ENCODE assay signal across 14 cellular contexts in genomic region chr20:5531318-5532081, GRCh38.
DNase-seq lines count a peak whose midpoint lies in the region; ATAC-seq and TF ChIP-seq lines count a peak whose summit lies in the region.
"Had no signal": no experiment of that assay in that cellular context is flagged by ENCODE, and none has a peak within 500 bp of the region (broad histone marks: within the 10 kb centered on the region; RNA-seq: fewer than 3 reads in every experiment).

No MANE protein-coding gene starts in this region.

- POLR2A ChIA-PET in activated naive CD8-positive, alpha-beta T cell treated with anti-CD3 and anti-CD28 coated beads, Interleukin-2, amount 10 ng/mL, durations not matched to agents 7 days and 5 days (lab: Charles Lee) = no interaction called here
- POLR2A ChIA-PET in WTC11 (lab: Charles Lee) = no interaction called here
- POLR2A ChIA-PET in CD4-positive, alpha-beta T cell (lab: Charles Lee) = no interaction called here

- peaks cover 18% of the 10 kb centered on the region for H3K4me1 Mint-ChIP-seq in activated naive CD8-positive, alpha-beta T cell treated with anti-CD3 and anti-CD28 coated beads, Interleukin-2, amount 10 ng/mL, durations not matched to agents 7 days and 5 days
- H3K4me1 Mint-ChIP-seq in activated naive CD8-positive, alpha-beta T cell treated with anti-CD3 and anti-CD28 coated beads, Interleukin-2, amount 50 U/mL, for 24 hours = peaks cover 24% of the 10 kb centered on the region
- 0 out of 2 replicates have a peak, but pooled peaks cover 3% of the 10 kb centered on the region for H3K4me1 Mint-ChIP-seq in WTC11
- H3K4me1 Mint-ChIP-seq in CD4-positive, alpha-beta T cell (ENCODE audit: low read depth) = peaks cover 16% of the 10 kb centered on the region

- no peaks in the 10 kb centered on the region for H3K36me3 ChIP-seq in skeletal muscle satellite cell (ENCODE audit: insufficient read depth, low read length)
- H3K36me3 ChIP-seq: ascending aorta, gastrocnemius medialis had no signal

- H3K4me3 Mint-ChIP-seq in activated naive CD8-positive, alpha-beta T cell treated with anti-CD3 and anti-CD28 coated beads, Interleukin-2, amount 10 ng/mL, durations not matched to agents 7 days and 5 days = no peak overlapping the region
- H3K4me3 Mint-ChIP-seq in activated naive CD8-positive, alpha-beta T cell treated with anti-CD3 and anti-CD28 coated beads, Interleukin-2, amount 50 U/mL, for 24 hours = no peak overlapping the region
- no peak overlapping the region for H3K4me3 Mint-ChIP-seq in WTC11
- no peak overlapping the region for H3K4me3 Mint-ChIP-seq in CD4-positive, alpha-beta T cell
- H3K4me3 Mint-ChIP-seq: activated CD4-positive, alpha-beta T cell treated with anti-CD3 and anti-CD28 coated beads, Interleukin-2, amount 10 ng/mL, durations not matched to agents 7 days and 5 days had no signal

- H3K4me3 ChIP-seq in fibroblast of villous mesenchyme (ENCODE audit: low read depth, low read length) = no peak overlapping the region
- no peak overlapping the region for H3K4me3 ChIP-seq in skeletal muscle satellite cell (ENCODE audit: low read length)
- H3K4me3 ChIP-seq: ascending aorta; BLaER1 treated with 17β-estradiol and CSF1 and Interleukin-3, amounts not matched to agents 10 nM and 100 nM; gastrocnemius medialis had no signal

- H3K9ac ChIP-seq in skeletal muscle satellite cell (ENCODE audit: low read depth, low read length) = peak overlapping the region; percentile 9

- H3K27ac Mint-ChIP-seq in activated naive CD8-positive, alpha-beta T cell treated with anti-CD3 and anti-CD28 coated beads, Interleukin-2, amount 10 ng/mL, durations not matched to agents 7 days and 5 days = peak overlapping the region; percentile 39
- no peak overlapping the region for H3K27ac Mint-ChIP-seq in activated naive CD8-positive, alpha-beta T cell treated with anti-CD3 and anti-CD28 coated beads, Interleukin-2, amount 50 U/mL, for 24 hours
- 0 out of 2 replicates have a peak overlapping the region, but pooled peaks have one; percentile 20 for H3K27ac Mint-ChIP-seq in WTC11
- no peak overlapping the region for H3K27ac Mint-ChIP-seq in CD4-positive, alpha-beta T cell
- H3K27ac Mint-ChIP-seq: activated CD4-positive, alpha-beta T cell treated with anti-CD3 and anti-CD28 coated beads, Interleukin-2, amount 10 ng/mL, durations not matched to agents 7 days and 5 days had no signal

- no peak for DNase-seq in activated naive CD8-positive, alpha-beta T cell treated with anti-CD3 and anti-CD28 coated beads, Interleukin-2, amount 10 ng/mL, durations not matched to agents 7 days and 5 days
- DNase-seq in activated naive CD8-positive, alpha-beta T cell treated with anti-CD3 and anti-CD28 coated beads, Interleukin-2, amount 50 U/mL, for 24 hours = no peak
- DNase-seq in WTC11 (ENCODE audit: low spot score) (no peak), fibroblast of villous mesenchyme (ENCODE audit: low read depth) (peak; percentile 76), OCI-M2 (lab: John Stamatoyannopoulos, UW; ENCODE audit: unreplicated experiment) (no peak)
- no peak for DNase-seq in CD4-positive, alpha-beta T cell
- DNase-seq: activated CD4-positive, alpha-beta T cell treated with anti-CD3 and anti-CD28 coated beads, Interleukin-2, amount 10 ng/mL, durations not matched to agents 7 days and 5 days; gastrocnemius medialis; NCI-H2081; SHP77 had no signal

- no peaks in the 10 kb centered on the region for H3K9me3 Mint-ChIP-seq in activated naive CD8-positive, alpha-beta T cell treated with anti-CD3 and anti-CD28 coated beads, Interleukin-2, amount 10 ng/mL, durations not matched to agents 7 days and 5 days
- no peaks in the 10 kb centered on the region for H3K9me3 Mint-ChIP-seq in activated naive CD8-positive, alpha-beta T cell treated with anti-CD3 and anti-CD28 coated beads, Interleukin-2, amount 50 U/mL, for 24 hours
- no peaks in the 10 kb centered on the region for H3K9me3 Mint-ChIP-seq in WTC11
- no peaks in the 10 kb centered on the region for H3K9me3 Mint-ChIP-seq in CD4-positive, alpha-beta T cell
- H3K9me3 Mint-ChIP-seq: activated CD4-positive, alpha-beta T cell treated with anti-CD3 and anti-CD28 coated beads, Interleukin-2, amount 10 ng/mL, durations not matched to agents 7 days and 5 days had no signal

- H3K27me3 ChIP-seq in skeletal muscle satellite cell (ENCODE audit: control insufficient read depth, insufficient read depth, low read length) = peaks cover 1% of the 10 kb centered on the region
- no peaks in the 10 kb centered on the region for H3K27me3 ChIP-seq in CD4-positive, alpha-beta T cell (ENCODE audit: control insufficient read depth, insufficient read depth, low read length)
- H3K27me3 ChIP-seq: ascending aorta; BLaER1 treated with 17β-estradiol and CSF1 and Interleukin-3, amounts not matched to agents 10 nM and 100 nM; gastrocnemius medialis had no signal

- H3K4me1 ChIP-seq in skeletal muscle satellite cell (ENCODE audit: control insufficient read depth, insufficient read depth, low read length) = peaks cover 20% of the 10 kb centered on the region
- H3K4me1 ChIP-seq: ascending aorta had no signal

- no peaks in the 10 kb centered on the region for H3K9me3 ChIP-seq in skeletal muscle satellite cell (replicated peaks; ENCODE audit: low read length)
- H3K9me3 ChIP-seq in CD4-positive, alpha-beta T cell (ENCODE audit: control insufficient read depth, low read length) = no peaks in the 10 kb centered on the region
- H3K9me3 ChIP-seq: ascending aorta; BLaER1 treated with 17β-estradiol and CSF1 and Interleukin-3, amounts not matched to agents 10 nM and 100 nM; gastrocnemius medialis had no signal

- CTCF ChIA-PET in WTC11 (lab: Charles Lee) = interaction anchor here (0.9 to 4.0 kb wide), 6 partner anchors 12 to 309 kb away, joined by 3 to 62 read pairs (median 4); no protein-coding TSS in a partner anchor
- CTCF ChIA-PET in CD4-positive, alpha-beta T cell (lab: Charles Lee) = no interaction called here

- no peak overlapping the region for H3K4me2 ChIP-seq in skeletal muscle satellite cell (ENCODE audit: low read length)

- no peak overlapping the region for H3K27ac ChIP-seq in CD4-positive, alpha-beta T cell (ENCODE audit: low read depth, low read length)
- H3K27ac ChIP-seq: ascending aorta, gastrocnemius medialis had no signal

- intact Hi-C loops in CD4-positive, alpha-beta T cell (cut with DNase I, micrococcal nuclease) = no loop called here

- TF ChIP-seq CTCF in WTC11 (IDR thresholded peaks at IDR 0.05) = no peak
- TF ChIP-seq CTCF in fibroblast of villous mesenchyme (IDR thresholded peaks at IDR 0.05; ENCODE audit: insufficient read depth, low read depth, low read length) = no peak
- no peak for TF ChIP-seq CTCF in CD4-positive, alpha-beta T cell (IDR thresholded peaks at IDR 0.05)

- no peak for ATAC-seq in activated naive CD8-positive, alpha-beta T cell treated with anti-CD3 and anti-CD28 coated beads, Interleukin-2, amount 10 ng/mL, durations not matched to agents 7 days and 5 days (ENCODE audit: low read depth)
- no peak for ATAC-seq in activated naive CD8-positive, alpha-beta T cell treated with anti-CD3 and anti-CD28 coated beads, Interleukin-2, amount 50 U/mL, for 24 hours
- ATAC-seq in WTC11 = no peak
- no peak for ATAC-seq in GM19455 (IDR thresholded peaks at IDR 0.05; ENCODE audit: unreplicated experiment)
- no peak for ATAC-seq in CD4-positive, alpha-beta T cell (ENCODE audit: poor library complexity)
- ATAC-seq: gastrocnemius medialis had no signal

- no peaks in the 10 kb centered on the region for H3K36me3 Mint-ChIP-seq in activated naive CD8-positive, alpha-beta T cell treated with anti-CD3 and anti-CD28 coated beads, Interleukin-2, amount 10 ng/mL, durations not matched to agents 7 days and 5 days
- no peaks in the 10 kb centered on the region for H3K36me3 Mint-ChIP-seq in activated naive CD8-positive, alpha-beta T cell treated with anti-CD3 and anti-CD28 coated beads, Interleukin-2, amount 50 U/mL, for 24 hours (ENCODE audit: low read depth)
- no peaks in the 10 kb centered on the region for H3K36me3 Mint-ChIP-seq in WTC11
- H3K36me3 Mint-ChIP-seq in CD4-positive, alpha-beta T cell (ENCODE audit: low read depth) = no peaks in the 10 kb centered on the region

- no peaks in the 10 kb centered on the region for H3K27me3 Mint-ChIP-seq in activated naive CD8-positive, alpha-beta T cell treated with anti-CD3 and anti-CD28 coated beads, Interleukin-2, amount 10 ng/mL, durations not matched to agents 7 days and 5 days
- H3K27me3 Mint-ChIP-seq in activated naive CD8-positive, alpha-beta T cell treated with anti-CD3 and anti-CD28 coated beads, Interleukin-2, amount 50 U/mL, for 24 hours = no peaks in the 10 kb centered on the region
- H3K27me3 Mint-ChIP-seq in WTC11 (ENCODE audit: low read depth) = no peaks in the 10 kb centered on the region; the same call in 1 of the 2 replicates
- no peaks in the 10 kb centered on the region for H3K27me3 Mint-ChIP-seq in CD4-positive, alpha-beta T cell
- H3K27me3 Mint-ChIP-seq: activated CD4-positive, alpha-beta T cell treated with anti-CD3 and anti-CD28 coated beads, Interleukin-2, amount 10 ng/mL, durations not matched to agents 7 days and 5 days had no signal

TF ChIP-seq in WTC11, 78 proteins besides CTCF, POLR2A, EP300 and RAD21 (continues in another document):
- TF ChIP-seq, protein P1, sequence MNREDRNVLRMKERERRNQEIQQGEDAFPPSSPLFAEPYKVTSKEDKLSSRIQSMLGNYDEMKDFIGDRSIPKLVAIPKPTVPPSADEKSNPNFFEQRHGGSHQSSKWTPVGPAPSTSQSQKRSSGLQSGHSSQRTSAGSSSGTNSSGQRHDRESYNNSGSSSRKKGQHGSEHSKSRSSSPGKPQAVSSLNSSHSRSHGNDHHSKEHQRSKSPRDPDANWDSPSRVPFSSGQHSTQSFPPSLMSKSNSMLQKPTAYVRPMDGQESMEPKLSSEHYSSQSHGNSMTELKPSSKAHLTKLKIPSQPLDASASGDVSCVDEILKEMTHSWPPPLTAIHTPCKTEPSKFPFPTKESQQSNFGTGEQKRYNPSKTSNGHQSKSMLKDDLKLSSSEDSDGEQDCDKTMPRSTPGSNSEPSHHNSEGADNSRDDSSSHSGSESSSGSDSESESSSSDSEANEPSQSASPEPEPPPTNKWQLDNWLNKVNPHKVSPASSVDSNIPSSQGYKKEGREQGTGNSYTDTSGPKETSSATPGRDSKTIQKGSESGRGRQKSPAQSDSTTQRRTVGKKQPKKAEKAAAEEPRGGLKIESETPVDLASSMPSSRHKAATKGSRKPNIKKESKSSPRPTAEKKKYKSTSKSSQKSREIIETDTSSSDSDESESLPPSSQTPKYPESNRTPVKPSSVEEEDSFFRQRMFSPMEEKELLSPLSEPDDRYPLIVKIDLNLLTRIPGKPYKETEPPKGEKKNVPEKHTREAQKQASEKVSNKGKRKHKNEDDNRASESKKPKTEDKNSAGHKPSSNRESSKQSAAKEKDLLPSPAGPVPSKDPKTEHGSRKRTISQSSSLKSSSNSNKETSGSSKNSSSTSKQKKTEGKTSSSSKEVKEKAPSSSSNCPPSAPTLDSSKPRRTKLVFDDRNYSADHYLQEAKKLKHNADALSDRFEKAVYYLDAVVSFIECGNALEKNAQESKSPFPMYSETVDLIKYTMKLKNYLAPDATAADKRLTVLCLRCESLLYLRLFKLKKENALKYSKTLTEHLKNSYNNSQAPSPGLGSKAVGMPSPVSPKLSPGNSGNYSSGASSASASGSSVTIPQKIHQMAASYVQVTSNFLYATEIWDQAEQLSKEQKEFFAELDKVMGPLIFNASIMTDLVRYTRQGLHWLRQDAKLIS (CRISPR knock-in tag; IDR thresholded peaks at IDR 0.05; ENCODE audit: borderline replicate concordance) = no peak
- TF ChIP-seq ATF1 (CRISPR knock-in tag; IDR thresholded peaks at IDR 0.05) = no peak

Comparison
In these comparisons a context has a peak if more than half of its experiments do, and no peak if none do; other contexts are left out.
1. H3K27ac Mint-ChIP-seq: peak in activated naive CD8-positive, alpha-beta T cell treated with anti-CD3 and anti-CD28 coated beads, Interleukin-2, amount 10 ng/mL, durations not matched to agents 7 days and 5 days (single experiment) and WTC11 (single experiment); none in activated naive CD8-positive, alpha-beta T cell treated with anti-CD3 and anti-CD28 coated beads, Interleukin-2, amount 50 U/mL, for 24 hours (single experiment) and CD4-positive, alpha-beta T cell (single experiment).